ENCODE assay signal across 11 cellular contexts in the genomic region with DNA sequence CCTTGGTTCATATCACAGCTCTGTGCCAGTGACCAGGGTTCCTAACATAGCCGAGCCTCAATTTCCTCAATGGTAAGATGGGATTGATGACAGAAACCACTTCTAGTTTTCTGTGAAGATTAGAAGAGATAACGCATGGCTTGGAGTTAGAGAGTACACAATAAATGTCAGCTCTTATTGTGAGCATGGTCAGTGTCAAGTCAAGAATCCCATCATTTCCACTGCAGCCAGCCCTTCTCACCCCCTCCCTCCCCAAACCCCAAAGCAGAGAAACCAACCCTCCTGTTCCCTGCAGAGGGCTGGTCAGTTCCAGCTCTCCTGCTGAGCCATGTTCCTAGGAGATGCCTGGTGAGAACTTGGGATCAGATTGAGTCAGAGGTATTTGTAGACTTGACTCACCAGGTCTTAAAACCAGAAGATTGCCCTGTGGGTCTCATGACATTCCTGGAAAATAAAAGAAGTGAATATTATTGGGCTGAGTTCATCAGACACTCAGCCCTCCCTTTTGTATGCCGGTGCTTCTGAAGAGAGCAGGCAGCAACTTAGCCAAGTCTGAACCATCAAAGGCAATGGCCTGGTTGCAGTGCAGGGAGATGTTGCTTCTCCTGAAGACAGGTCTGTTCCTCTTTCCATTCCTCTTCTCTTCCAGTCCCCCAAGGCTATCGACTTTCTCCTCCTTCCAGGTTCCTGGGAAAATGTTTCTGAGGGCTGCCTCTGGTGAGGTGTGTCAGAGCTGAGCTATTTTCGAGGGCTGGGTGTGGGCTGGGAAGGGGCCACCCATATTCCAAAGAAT.
DNase-seq lines count a peak whose midpoint lies in the region; ATAC-seq and TF ChIP-seq lines count a peak whose summit lies in the region.
"Had no signal": no experiment of that assay in that cellular context is flagged by ENCODE, and none has a peak within 500 bp of the region (broad histone marks: within the 10 kb centered on the region; RNA-seq: fewer than 3 reads in every experiment).

No MANE protein-coding gene starts in this region.

- no peak overlapping the region for H3K56ac ChIP-seq in mesendoderm (ENCODE audit: low read length)

- no peak overlapping the region for H4K8ac ChIP-seq in mesendoderm (ENCODE audit: low read depth, low read length)

- ATAC-seq in natural killer cell, result no peak
- no peak for ATAC-seq in GM18517 (IDR thresholded peaks at IDR 0.05; ENCODE audit: unreplicated experiment)

- H3K9ac ChIP-seq in mesendoderm (ENCODE audit: low read length), result no peak overlapping the region

- H3K36me3 ChIP-seq in BJ (ENCODE audit: control insufficient read depth, insufficient read depth, low read length) (no peaks in the 10 kb centered on the region; the same call in 1 of the 2 replicates), mesendoderm (ENCODE audit: control insufficient read depth, insufficient read depth, low read length) (no peaks in the 10 kb centered on the region)

- H2BK15ac ChIP-seq in mesendoderm (replicated peaks; ENCODE audit: low read depth), result no peak overlapping the region

- H3K18ac ChIP-seq in mesendoderm (ENCODE audit: low read length), result no peak overlapping the region

- no peaks in the 10 kb centered on the region for H3K9me3 Mint-ChIP-seq in natural killer cell

- POLR2A ChIA-PET in BJ (lab: Charles Lee), result interaction anchor here (0.6 to 1.3 kb wide), 2 partner anchors 46 to 202 kb away, joined by 3 read pairs; no protein-coding TSS in a partner anchor

- H3K4me3 ChIP-seq in BJ (ENCODE audit: low read depth, low read length) (no peak overlapping the region), cardiac fibroblast (replicated peaks in 1 of 2; ENCODE audit: low read depth in 2 of 2, low read length in 2 of 2) (no peak overlapping the region), mesendoderm (ENCODE audit: low read length) (no peak overlapping the region)

- no peak for TF ChIP-seq CTCF in BJ (IDR thresholded peaks at IDR 0.05; ENCODE audit: insufficient read depth, low read depth, low read length)
- TF ChIP-seq CTCF in cardiac fibroblast (IDR thresholded peaks at IDR 0.05; ENCODE audit: low read depth, low read length), result no peak
- no peak for TF ChIP-seq CTCF in natural killer cell (IDR thresholded peaks at IDR 0.05)

- intact Hi-C loops in natural killer cell (cut with micrococcal nuclease), result no loop called here

- DNase-seq in BJ (ENCODE audit: low read depth) (peak; percentile 100), LHCN-M2 (ENCODE audit: low read depth) (peak; percentile 100), cardiac fibroblast (ENCODE audit: low read depth in 2 of 2) (peak; percentile 91 to 99), mesendoderm (peak; percentile 83), natural killer cell (no peak), NCI-H1436 treated with DMSO at 0.1 percent for 48 hours (lab: John Stamatoyannopoulos, UW) (no peak)
- no peak for DNase-seq in activated CD4-positive, CD25-positive, alpha-beta regulatory T cell treated with anti-CD3 and anti-CD28 coated beads, Interleukin-2, amount 50 U/mL, for 72 hours
- DNase-seq: central memory CD4-positive, alpha-beta T cell; NCI-H2171; nephron progenitor cell had no signal

- H2BK120ac ChIP-seq in mesendoderm (ENCODE audit: low read depth, low read length), result no peak overlapping the region

- WGBS in mesendoderm (ENCODE audit: extremely low coverage, insufficient coverage, low lambda C conversion rate), result no CpG with 5 or more reads among the region's 5 CpGs

- H3K27ac ChIP-seq in mesendoderm (ENCODE audit: low read depth, low read length), result peak overlapping the region; percentile 11

- no peak overlapping the region for H3K23ac ChIP-seq in mesendoderm (ENCODE audit: low read length)

- no peaks in the 10 kb centered on the region for H3K79me1 ChIP-seq in mesendoderm (ENCODE audit: low read length)

- no peaks in the 10 kb centered on the region for H3K27me3 ChIP-seq in BJ (ENCODE audit: control insufficient read depth, insufficient read depth, low read length)
- no peaks in the 10 kb centered on the region for H3K27me3 ChIP-seq in mesendoderm (ENCODE audit: insufficient read depth, low read length, poor library complexity)

- no peak overlapping the region for H3K27ac Mint-ChIP-seq in natural killer cell
- H3K27ac Mint-ChIP-seq: nephron progenitor cell had no signal

- H3K4me2 ChIP-seq in mesendoderm (ENCODE audit: low read length), result no peak overlapping the region

- peaks cover 0 to 4% of the 10 kb centered on the region in 2 donors for H3K4me1 Mint-ChIP-seq in natural killer cell

- CTCF ChIA-PET in BJ (lab: Yijun Ruan, JAX), result interaction anchor here (0.7 to 1.1 kb wide), 5 partner anchors 10 to 1002 kb away, joined by 3 read pairs; no protein-coding TSS in a partner anchor

- H2AK5ac ChIP-seq in mesendoderm (ENCODE audit: low read length), result no peak overlapping the region

- no peaks in the 10 kb centered on the region for H3K79me2 ChIP-seq in mesendoderm (ENCODE audit: control insufficient read depth, insufficient read depth, low read length)

- no peaks in the 10 kb centered on the region for H3K4me1 ChIP-seq in mesendoderm (ENCODE audit: control insufficient read depth, low read depth, low read length)

- no peak overlapping the region for H3K4me3 Mint-ChIP-seq in natural killer cell
- H3K4me3 Mint-ChIP-seq: nephron progenitor cell had no signal

- no peak overlapping the region for H3K4ac ChIP-seq in mesendoderm (ENCODE audit: low read depth, low read length)

- peaks cover 0 to 10% of the 10 kb centered on the region in 2 donors for H3K27me3 Mint-ChIP-seq in natural killer cell (ENCODE audit: low read depth in 2 of 2)

- H4K5ac ChIP-seq in mesendoderm (ENCODE audit: low read length), result no peak overlapping the region

- H3K36me3 Mint-ChIP-seq in natural killer cell, result no peaks in the 10 kb centered on the region

- H2BK5ac ChIP-seq in mesendoderm (ENCODE audit: low read length), result no peak overlapping the region

Comparison
In these comparisons a context has a peak if more than half of its experiments do, and no peak if none do; other contexts are left out.
1. DNase-seq: peak in BJ (single experiment), LHCN-M2 (single experiment), cardiac fibroblast (2 of 2) and mesendoderm (single experiment); none in natural killer cell (single experiment), NCI-H1436 treated with DMSO at 0.1 percent for 48 hours (single experiment) and activated CD4-positive, CD25-positive, alpha-beta regulatory T cell treated with anti-CD3 and anti-CD28 coated beads, Interleukin-2, amount 50 U/mL, for 72 hours (single experiment).